1 cellular context compared by ENCODE assay signal in the genomic region with DNA sequence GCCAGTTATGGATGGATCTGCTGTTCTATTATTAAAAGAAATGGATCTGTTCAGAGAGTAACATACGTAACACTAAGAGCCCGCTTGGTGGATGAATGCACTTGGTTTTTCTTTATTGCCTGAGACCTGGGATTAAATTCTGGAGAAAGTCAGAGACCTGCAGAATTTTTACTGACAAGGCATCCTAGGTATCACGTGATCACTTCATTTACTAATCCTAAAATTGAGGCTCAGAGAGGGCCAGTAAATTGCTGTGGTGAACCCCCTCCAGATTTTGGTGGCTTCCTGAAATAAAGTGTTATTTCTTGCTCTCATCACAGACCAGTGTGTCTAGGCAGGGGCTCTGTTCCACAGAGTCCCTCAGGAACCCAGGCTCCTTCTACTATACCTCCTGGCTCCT.
TF ChIP-seq lines count a peak whose summit lies in the region.

No MANE protein-coding gene starts in this region.

TF ChIP-seq in HepG2, 621 proteins besides CTCF, POLR2A, EP300 and RAD21 (continued from another document):
- TF ChIP-seq, protein P1, sequence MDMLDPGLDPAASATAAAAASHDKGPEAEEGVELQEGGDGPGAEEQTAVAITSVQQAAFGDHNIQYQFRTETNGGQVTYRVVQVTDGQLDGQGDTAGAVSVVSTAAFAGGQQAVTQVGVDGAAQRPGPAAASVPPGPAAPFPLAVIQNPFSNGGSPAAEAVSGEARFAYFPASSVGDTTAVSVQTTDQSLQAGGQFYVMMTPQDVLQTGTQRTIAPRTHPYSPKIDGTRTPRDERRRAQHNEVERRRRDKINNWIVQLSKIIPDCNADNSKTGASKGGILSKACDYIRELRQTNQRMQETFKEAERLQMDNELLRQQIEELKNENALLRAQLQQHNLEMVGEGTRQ (IDR thresholded peaks at IDR 0.05; ENCODE audit: low read depth, low read length): peak; percentile 21; the same call in 1 of the 2 replicates
- TF ChIP-seq, protein P1 (CRISPR knock-in tag; IDR thresholded peaks at IDR 0.05; ENCODE audit: borderline replicate concordance): no peak
TF ChIP-seq in HepG2: peak in this region for 2.
